In genomic region chr20:60126975-60127374, GRCh38 we compare ENCODE assay signal across 27 cellular contexts.
DNase-seq lines count a peak whose midpoint lies in the region; ATAC-seq, FAIRE-seq and TF ChIP-seq lines count a peak whose summit lies in the region.
"Had no signal": no experiment of that assay in that cellular context is flagged by ENCODE, and none has a peak within 500 bp of the region (broad histone marks: within the 10 kb centered on the region; RNA-seq: fewer than 3 reads in every experiment).

No MANE protein-coding gene starts in this region.

- H3K18ac ChIP-seq in H9 (ENCODE audit: insufficient read length, low read depth, low read length) = no peak overlapping the region

- POLR2A ChIA-PET in HepG2 (lab: Yijun Ruan, JAX) = no interaction called here

- H3K27ac Mint-ChIP-seq in H9 = no peak overlapping the region
- H3K27ac Mint-ChIP-seq: B cell; CD4-positive, alpha-beta T cell; CD8-positive, alpha-beta T cell had no signal

- H2BK120ac ChIP-seq in H9 (ENCODE audit: low read depth, low read length, poor library complexity, severe bottlenecking) = no peak overlapping the region

- no peaks in the 10 kb centered on the region for H3K27me3 ChIP-seq in hepatocyte
- no peaks in the 10 kb centered on the region for H3K27me3 ChIP-seq in HepG2 (ENCODE audit: control insufficient read depth in 1 of 2, insufficient read depth in 2 of 2, low read length in 2 of 2)
- H3K27me3 ChIP-seq in right lobe of liver = no peaks in the 10 kb centered on the region
- H3K27me3 ChIP-seq in H9 (ENCODE audit: insufficient read depth, low read length) = no peaks in the 10 kb centered on the region
- H3K27me3 ChIP-seq: BLaER1 treated with 17β-estradiol and CSF1 and Interleukin-3, amounts not matched to agents 10 nM and 100 nM had no signal

- H3K4me3 Mint-ChIP-seq in H9 = no peak overlapping the region
- H3K4me3 Mint-ChIP-seq: B cell; CD4-positive, alpha-beta T cell; CD8-positive, alpha-beta T cell had no signal

- H2BK12ac ChIP-seq in H9 (ENCODE audit: insufficient read length, low read depth, low read length) = no peak overlapping the region

- CTCF ChIA-PET in HepG2 (lab: Yijun Ruan, JAX; ENCODE audit: low intra/inter-chr PET ratio, low total read pairs) = no interaction called here

- H3K23ac ChIP-seq in H9 (ENCODE audit: insufficient read length, low read depth, low read length) = no peak overlapping the region

- H3K79me1 ChIP-seq in H9 (ENCODE audit: insufficient read depth, low read depth, low read length, poor library complexity, severe bottlenecking) = no peaks in the 10 kb centered on the region

- no peak overlapping the region for H2AK5ac ChIP-seq in H9 (ENCODE audit: insufficient read length, low read length)

- no peak for TF ChIP-seq EP300 in HepG2 (IDR thresholded peaks at IDR 0.05; ENCODE audit: low read depth in 2 of 2, low read length in 2 of 2)
- TF ChIP-seq EP300 in HepG2 (CRISPR knock-in tag; IDR thresholded peaks at IDR 0.05; ENCODE audit: borderline replicate concordance) = no peak

- H3K79me2 ChIP-seq in hepatocyte (no peaks in the 10 kb centered on the region), HepG2 (ENCODE audit: insufficient read depth, low read length) (no peaks in the 10 kb centered on the region), H9 (ENCODE audit: insufficient read depth, low read length) (no peaks in the 10 kb centered on the region)

- no peaks in the 10 kb centered on the region for H3K23me2 ChIP-seq in H9 (ENCODE audit: insufficient read length, low read depth, low read length, poor library complexity, severe bottlenecking)

- intact Hi-C loops in HepG2 (cut with micrococcal nuclease; ENCODE audit: unreplicated experiment) = no loop called here
- intact Hi-C loops in right lobe of liver (cut with DNase I) = no loop called here

- H2BK20ac ChIP-seq in H9 (ENCODE audit: low read depth, low read length, poor library complexity, severe bottlenecking) = no peak overlapping the region

- no peak overlapping the region for H3K9ac ChIP-seq in HepG2 (ENCODE audit: insufficient read depth, low read depth, low read length)
- H3K9ac ChIP-seq in H9 (ENCODE audit: extremely low read depth, insufficient read length, low read length) = no peak overlapping the region
- H3K9ac ChIP-seq: BLaER1 treated with 17β-estradiol and CSF1 and Interleukin-3, amounts not matched to agents 10 nM and 100 nM had no signal

- H4K91ac ChIP-seq in H9 (ENCODE audit: insufficient read length, low read depth, low read length) = no peak overlapping the region

- H4K8ac ChIP-seq in H9 (replicated peaks; ENCODE audit: insufficient read length, low read depth, low read length) = no peak overlapping the region

- peak; percentile 88 for ATAC-seq in HepG2
- peak; percentile 94 to 99 (median 98) for ATAC-seq in right lobe of liver
- ATAC-seq: A549; CD8-positive, alpha-beta T cell; GM12878 had no signal

- H3K4me3 ChIP-seq in hepatocyte (no peak overlapping the region), HepG2 (replicated peaks in 1 of 3; ENCODE audit: insufficient read depth in 1 of 3, low read depth in 2 of 3, low read length in 3 of 3) (no peak overlapping the region), right lobe of liver (no peak overlapping the region)
- H3K4me3 ChIP-seq: A549; BLaER1 treated with 17β-estradiol and CSF1 and Interleukin-3, amounts not matched to agents 10 nM and 100 nM; GM12878 had no signal

- BruUV-seq in HepG2 (replicated peaks; lab: Mats Ljungman, UMichigan) = no TSS peak

- H3K4me2 ChIP-seq in hepatocyte = no peak overlapping the region
- no peak overlapping the region for H3K4me2 ChIP-seq in HepG2 (ENCODE audit: low read depth, low read length)
- H3K4me2 ChIP-seq in H9 (ENCODE audit: insufficient read depth, insufficient read length, low read length) = no peak overlapping the region
- H3K4me2 ChIP-seq: A549; BLaER1 treated with 17β-estradiol and CSF1 and Interleukin-3, amounts not matched to agents 10 nM and 100 nM had no signal

- H3K36me3 ChIP-seq in KOPT-K1 (ENCODE audit: insufficient read depth, low read length) = no peaks in the 10 kb centered on the region
- no peaks in the 10 kb centered on the region for H3K36me3 ChIP-seq in hepatocyte (replicated peaks; ENCODE audit: insufficient read depth, low read depth)
- no peaks in the 10 kb centered on the region for H3K36me3 ChIP-seq in HepG2 (replicated peaks in 1 of 2; ENCODE audit: control insufficient read depth in 1 of 2, insufficient read depth in 2 of 2, low read length in 2 of 2)
- no peaks in the 10 kb centered on the region for H3K36me3 ChIP-seq in right lobe of liver

- 95% methylated on average over 1 of the region's 1 CpG for WGBS in hepatocyte (ENCODE audit: low lambda C conversion rate, missing lambda C conversion rate)
- WGBS in HepG2 (ENCODE audit: low lambda C conversion rate) = 4% methylated on average over 1 of the region's 1 CpG
- WGBS in right lobe of liver (ENCODE audit: insufficient coverage, low coverage, low lambda C conversion rate, missing lambda C conversion rate) = 0% methylated on average over 1 of the region's 1 CpG
- no CpG with 5 or more reads among the region's 1 CpG for WGBS in H9 (ENCODE audit: extremely low coverage, insufficient read length, low lambda C conversion rate)

- TF ChIP-seq POLR2A in HepG2 (IDR thresholded peaks at IDR 0.05; ENCODE audit: insufficient read depth in 1 of 2, low read depth in 2 of 2, low read length in 2 of 2) (no peak), right lobe of liver (IDR thresholded peaks at IDR 0.05) (no peak)

- no peak for TF ChIP-seq RAD21 in HepG2 (CRISPR knock-in tag; IDR thresholded peaks at IDR 0.05)

- no peak overlapping the region for H3T11ph ChIP-seq in H9 (ENCODE audit: low read length)

- H3K9me3 ChIP-seq in KOPT-K1 (ENCODE audit: insufficient read depth, low read length, poor library complexity, severe bottlenecking) (no peaks in the 10 kb centered on the region), hepatocyte (ENCODE audit: low read depth) (no peaks in the 10 kb centered on the region), HepG2 (ENCODE audit: low read length) (0 out of 2 replicates have a peak, but pooled peaks cover 4% of the 10 kb centered on the region), right lobe of liver (no peaks in the 10 kb centered on the region), H9 (ENCODE audit: control insufficient read depth, low read depth, low read length) (no peaks in the 10 kb centered on the region)
- H3K9me3 ChIP-seq: A549 had no signal

- FAIRE-seq in HepG2 (lab: Jason Lieb, UNC) = no peak
- FAIRE-seq: A549, GM12878, GM12892, GM18507 had no signal

- peaks cover 38% of the 10 kb centered on the region for H3K27me3 Mint-ChIP-seq in H9 (ENCODE audit: low read depth)

- no peak overlapping the region for H3K56ac ChIP-seq in H9 (ENCODE audit: insufficient read length, low read depth, low read length)

- H3K4me1 ChIP-seq in hepatocyte (ENCODE audit: insufficient read depth) = no peaks in the 10 kb centered on the region
- peaks cover 9% of the 10 kb centered on the region for H3K4me1 ChIP-seq in HepG2 (ENCODE audit: insufficient read depth, low read length)
- H3K4me1 ChIP-seq in right lobe of liver = peaks cover 0 to 13% (median 2%) of the 10 kb centered on the region in 4 donors
- H3K4me1 ChIP-seq in H9 (ENCODE audit: insufficient read depth, low read length) = no peaks in the 10 kb centered on the region
- H3K4me1 ChIP-seq: A549 had no signal

- H4K20me1 ChIP-seq in hepatocyte (ENCODE audit: insufficient read depth, poor library complexity, severe bottlenecking) (no peaks in the 10 kb centered on the region), HepG2 (ENCODE audit: insufficient read depth, low read length) (no peaks in the 10 kb centered on the region), H9 (ENCODE audit: control insufficient read depth, insufficient read depth, insufficient read length) (no peaks in the 10 kb centered on the region)

- no peak overlapping the region for H4K5ac ChIP-seq in H9 (ENCODE audit: insufficient read length, low read depth, low read length)

- no peaks in the 10 kb centered on the region for H3K9me3 Mint-ChIP-seq in H9
- H3K9me3 Mint-ChIP-seq: CD4-positive, alpha-beta T cell; CD8-positive, alpha-beta T cell had no signal

- no peaks in the 10 kb centered on the region for H3K36me3 Mint-ChIP-seq in H9 (ENCODE audit: insufficient read depth in 1 of 3, low read depth in 3 of 3)
- H3K36me3 Mint-ChIP-seq: CD8-positive, alpha-beta T cell had no signal

- H3K14ac ChIP-seq in H9 (ENCODE audit: insufficient read depth, low read length) = no peak overlapping the region

- peak; percentile 34 for DNase-seq in hepatocyte (ENCODE audit: low spot score)
- peak; percentile 27 for DNase-seq in HepG2 (ENCODE audit: low spot score)
- DNase-seq in right lobe of liver = peak; percentile 60 to 84 (median 78)
- DNase-seq in NCI-H2107 (lab: John Stamatoyannopoulos, UW) = no peak
- DNase-seq in NCI-H1436 treated with DMSO at 0.1 percent for 48 hours (lab: John Stamatoyannopoulos, UW) = no peak
- no peak for DNase-seq in activated CD4-positive, alpha-beta T cell treated with anti-CD3 and anti-CD28 coated beads, Interleukin-2, amount 50 U/mL, for 1 hour
- DNase-seq in H9 = no peak
- DNase-seq: AML-193; CD4-positive, alpha-beta T cell; CD8-positive, alpha-beta T cell; COR-L47; DMS 273 treated with DMSO at 0.1 percent for 48 hours; DMS153; DMS53; DMS79; DND-41; EL; GDM1 had no signal

- H3K9me2 ChIP-seq in hepatocyte (replicated peaks; ENCODE audit: insufficient read depth) = no peaks in the 10 kb centered on the region

- H3K4me1 Mint-ChIP-seq in H9 = no peaks in the 10 kb centered on the region
- H3K4me1 Mint-ChIP-seq: B cell had no signal

- H3K4ac ChIP-seq in H9 (ENCODE audit: low read depth, low read length) = no peak overlapping the region

- H2BK15ac ChIP-seq in H9 (ENCODE audit: low read depth, low read length) = no peak overlapping the region

- in situ Hi-C loops in HepG2 (cut with HindIII; ENCODE audit: extremely low pct_ligation_motif_present, low pct_unique_long_range_greater_than_20kb) = no loop called here

- no peak for TF ChIP-seq CTCF in hepatocyte (IDR thresholded peaks at IDR 0.05; ENCODE audit: poor library complexity)
- TF ChIP-seq CTCF in HepG2 (CRISPR knock-in tag; IDR thresholded peaks at IDR 0.05) = no peak
- TF ChIP-seq CTCF in right lobe of liver (IDR thresholded peaks at IDR 0.05) = no peak
- TF ChIP-seq CTCF in H9 (conservative IDR thresholded peaks at IDR 0.05) = no peak

- no peak overlapping the region for H2BK5ac ChIP-seq in H9 (ENCODE audit: insufficient read length, low read length)

- H3K27ac ChIP-seq in KOPT-K1 (ENCODE audit: low read depth, low read length, poor library complexity, severe bottlenecking) (peak overlapping the region; percentile 64), hepatocyte (no peak overlapping the region), HepG2 (ENCODE audit: extremely low read length, insufficient read depth, low read length) (no peak overlapping the region), right lobe of liver (peak overlapping the region in 2 of 3 donors; percentile 21 to 33), H9 (ENCODE audit: insufficient read length, low read depth, low read length) (no peak overlapping the region)
- H3K27ac ChIP-seq: 22Rv1; A549; BLaER1 treated with 17β-estradiol and CSF1 and Interleukin-3, amounts not matched to agents 10 nM and 100 nM; C4-2B had no signal

- H2AFZ ChIP-seq in hepatocyte (no peak overlapping the region), HepG2 (ENCODE audit: low read length) (no peak overlapping the region), H9 (ENCODE audit: low read length) (no peak overlapping the region)

TF ChIP-seq in HepG2, 621 proteins besides CTCF, POLR2A, EP300 and RAD21 (continues in another document):
- TF ChIP-seq ZSCAN22 (CRISPR knock-in tag; IDR thresholded peaks at IDR 0.05) (no peak), ZNF264 (CRISPR knock-in tag; IDR thresholded peaks at IDR 0.05) (no peak)

Comparison
In these comparisons a context has a peak if more than half of its experiments do, and no peak if none do; other contexts are left out.
1. H3K27ac ChIP-seq: peak in KOPT-K1 (single experiment) and right lobe of liver (2 of 3); none in hepatocyte (single experiment), HepG2 (single experiment) and H9 (single experiment).
2. DNase-seq: peak in hepatocyte (single experiment), HepG2 (single experiment) and right lobe of liver (3 of 3); none in NCI-H2107 (single experiment), NCI-H1436 treated with DMSO at 0.1 percent for 48 hours (single experiment), activated CD4-positive, alpha-beta T cell treated with anti-CD3 and anti-CD28 coated beads, Interleukin-2, amount 50 U/mL, for 1 hour (single experiment) and H9 (single experiment).